In the genomic region with DNA sequence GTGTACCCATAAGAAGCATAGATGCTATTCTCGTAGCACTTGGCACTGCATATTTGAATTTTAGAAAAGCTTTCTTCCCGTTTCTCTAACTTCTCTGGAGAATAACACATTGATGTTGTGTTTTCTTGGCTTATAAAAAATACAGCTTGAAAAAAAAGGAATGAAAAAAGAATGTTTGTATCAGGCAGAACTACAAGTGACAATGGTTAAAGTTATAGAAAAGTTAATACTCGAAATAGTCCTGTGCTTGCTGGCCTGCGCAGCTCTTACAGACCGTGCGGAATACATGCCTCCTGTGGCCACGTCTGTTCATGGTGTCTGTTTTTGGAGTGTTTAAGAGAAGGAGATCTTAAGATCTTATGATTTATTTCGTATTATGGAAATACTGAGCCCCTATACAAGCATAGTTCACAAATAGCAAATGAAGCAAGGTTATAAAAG, we compare ENCODE assay signal across 8 cellular contexts. TPM values are rescaled to one million over a fixed set of nuclear protein-coding genes. Genes with fewer than 3 reads are reported as not detected.
DNase-seq lines count a peak whose midpoint lies in the region; ATAC-seq and TF ChIP-seq lines count a peak whose summit lies in the region.

No MANE protein-coding gene starts in this region.

- H3K36me3 ChIP-seq in HUES64 (ENCODE audit: insufficient read depth, low read length): no peaks in the 10 kb centered on the region
- H3K36me3 ChIP-seq in lung (ENCODE audit: control insufficient read depth in 2 of 2, insufficient read depth in 2 of 2, low read length in 2 of 2): no peaks in the 10 kb centered on the region

- H3K27ac ChIP-seq in HUES64 (ENCODE audit: low read depth, low read length) (no peak overlapping the region), lung (ENCODE audit: low read depth in 1 of 2, low read length in 1 of 2) (peak overlapping the region; percentile 87 to 88)

- H3K9ac ChIP-seq in HUES64 (ENCODE audit: low read depth, low read length): no peak overlapping the region

- no peaks in the 10 kb centered on the region for H3K36me3 Mint-ChIP-seq in activated CD8-positive, alpha-beta memory T cell treated with anti-CD3 and anti-CD28 coated beads, Interleukin-2, amount 10 ng/mL, durations not matched to agents 7 days and 5 days
- H3K36me3 Mint-ChIP-seq in MCF 10A (ENCODE audit: insufficient read depth, unreplicated experiment) (no peaks in the 10 kb centered on the region), type B pancreatic cell (no peaks in the 10 kb centered on the region)

- POLR2A ChIA-PET in MCF 10A (lab: Yijun Ruan, JAX): interaction anchor here (0.7 to 5.3 kb wide), 22 partner anchors 10 to 364 kb away, joined by 3 to 112 read pairs (median 8); partner anchors contain the start of gene NUP35

- CTCF ChIA-PET in activated CD8-positive, alpha-beta memory T cell treated with anti-CD3 and anti-CD28 coated beads, Interleukin-2, amount 10 ng/mL, durations not matched to agents 7 days and 5 days (lab: Charles Lee): interaction anchor here (1.4 kb wide), 1 partner anchor 45 kb away, joined by 7 read pairs; the partner anchor contains the start of gene NUP35
- CTCF ChIA-PET in MCF 10A (lab: Yijun Ruan, JAX): interaction anchor here (0.6 to 2.0 kb wide), 9 partner anchors 10 to 208 kb away, joined by 3 to 7 read pairs (median 4); no protein-coding TSS in a partner anchor

- 97% methylated on average over 8 of the region's 8 CpGs for WGBS in HUES64
- 37 to 55% methylated on average over 8 of the region's 8 CpGs for WGBS in lung, 2 donors

- no peak for DNase-seq in activated CD8-positive, alpha-beta memory T cell treated with anti-CD3 and anti-CD28 coated beads, Interleukin-2, amount 10 ng/mL, durations not matched to agents 7 days and 5 days
- DNase-seq in activated CD8-positive, alpha-beta memory T cell treated with anti-CD3 and anti-CD28 coated beads for 24 hours: no peak
- DNase-seq in MCF 10A (ENCODE audit: unreplicated experiment) (no peak), lung (ENCODE audit: low spot score) (no peak), type B pancreatic cell (ENCODE audit: extremely low spot score, unreplicated experiment) (no peak), iPS-NIHi11 (ENCODE audit: low spot score) (no peak), SW 1271 (lab: John Stamatoyannopoulos, UW) (no peak)

- peaks cover 16% of the 10 kb centered on the region for H3K4me1 Mint-ChIP-seq in activated CD8-positive, alpha-beta memory T cell treated with anti-CD3 and anti-CD28 coated beads, Interleukin-2, amount 10 ng/mL, durations not matched to agents 7 days and 5 days
- no peaks in the 10 kb centered on the region for H3K4me1 Mint-ChIP-seq in MCF 10A (ENCODE audit: insufficient read depth, unreplicated experiment)
- peaks cover 8% of the 10 kb centered on the region for H3K4me1 Mint-ChIP-seq in type B pancreatic cell (ENCODE audit: unreplicated experiment)

- H3K4me1 ChIP-seq in HUES64 (ENCODE audit: insufficient read depth, low read length) (peaks cover 15% of the 10 kb centered on the region), lung (ENCODE audit: control insufficient read depth in 2 of 2, insufficient read depth in 2 of 2, low read length in 2 of 2) (peaks cover 0 to 1% of the 10 kb centered on the region in 2 donors)

- no peaks in the 10 kb centered on the region for H3K27me3 Mint-ChIP-seq in activated CD8-positive, alpha-beta memory T cell treated with anti-CD3 and anti-CD28 coated beads, Interleukin-2, amount 10 ng/mL, durations not matched to agents 7 days and 5 days
- H3K27me3 Mint-ChIP-seq in MCF 10A (ENCODE audit: insufficient read depth, unreplicated experiment) (no peaks in the 10 kb centered on the region), type B pancreatic cell (no peaks in the 10 kb centered on the region)

- H3K9me3 ChIP-seq in HUES64 (ENCODE audit: insufficient read depth, low read depth, low read length) (no peaks in the 10 kb centered on the region), lung (ENCODE audit: control insufficient read depth in 2 of 2, insufficient read depth in 1 of 2, low read length in 1 of 2) (no peaks in the 10 kb centered on the region)

- no peaks in the 10 kb centered on the region for H3K9me3 Mint-ChIP-seq in activated CD8-positive, alpha-beta memory T cell treated with anti-CD3 and anti-CD28 coated beads, Interleukin-2, amount 10 ng/mL, durations not matched to agents 7 days and 5 days (ENCODE audit: low read depth)
- H3K9me3 Mint-ChIP-seq in MCF 10A (ENCODE audit: unreplicated experiment) (no peaks in the 10 kb centered on the region), type B pancreatic cell (no peaks in the 10 kb centered on the region)

- TF ChIP-seq CTCF in MCF 10A (IDR thresholded peaks at IDR 0.05; ENCODE audit: unreplicated experiment): no peak
- no peak for TF ChIP-seq CTCF in lung (IDR thresholded peaks at IDR 0.05; ENCODE audit: control extremely low read depth, extremely low read depth)
- TF ChIP-seq CTCF in type B pancreatic cell (conservative IDR thresholded peaks at IDR 0.05): no peak

- H3K4me3 ChIP-seq in HUES64 (ENCODE audit: low read length) (peak overlapping the region; percentile 71), lung (peak overlapping the region; percentile 43)

- ATAC-seq in activated CD8-positive, alpha-beta memory T cell treated with anti-CD3 and anti-CD28 coated beads, Interleukin-2, amount 10 ng/mL, durations not matched to agents 7 days and 5 days: no peak
- ATAC-seq in lung (ENCODE audit: insufficient read depth, low FRiP score): no peak

- H3K27me3 ChIP-seq in HUES64 (ENCODE audit: insufficient read depth, low read length) (no peaks in the 10 kb centered on the region), lung (ENCODE audit: control insufficient read depth, insufficient read depth) (no peaks in the 10 kb centered on the region)

- no peak overlapping the region for H3K27ac Mint-ChIP-seq in activated CD8-positive, alpha-beta memory T cell treated with anti-CD3 and anti-CD28 coated beads, Interleukin-2, amount 10 ng/mL, durations not matched to agents 7 days and 5 days
- H3K27ac Mint-ChIP-seq in MCF 10A (ENCODE audit: low read depth, unreplicated experiment): peak overlapping the region; percentile 78
- H3K27ac Mint-ChIP-seq in type B pancreatic cell: peak overlapping the region; percentile 88

- H3K4me3 Mint-ChIP-seq in activated CD8-positive, alpha-beta memory T cell treated with anti-CD3 and anti-CD28 coated beads, Interleukin-2, amount 10 ng/mL, durations not matched to agents 7 days and 5 days: peak overlapping the region; percentile 91
- H3K4me3 Mint-ChIP-seq in MCF 10A (ENCODE audit: unreplicated experiment): peak overlapping the region; percentile 95
- peak overlapping the region; percentile 95 for H3K4me3 Mint-ChIP-seq in type B pancreatic cell

- intact Hi-C loops in MCF 10A (cut with micrococcal nuclease): loop anchor here (2.0 kb wide), 1 partner anchor 45 kb away; no protein-coding TSS in a partner anchor

- BruUV-seq in MCF 10A (replicated peaks; lab: Mats Ljungman, UMichigan): no TSS peak

RNA-seq across cellular contexts. Expression of gene DUSP19, which starts 0.8 kb away (rescaled TPM):
- 1 to 10 TPM; 1.8 to 2.1 TPM for total RNA-seq in activated CD8-positive, alpha-beta memory T cell treated with anti-CD3 and anti-CD28 coated beads, Interleukin-2, amount 10 ng/mL, durations not matched to agents 7 days and 5 days
- 0.55 TPM for polyA plus RNA-seq in HUES64 (2013, experiment 1 of 2)
- 0.70 TPM for polyA plus RNA-seq in HUES64 (2013, experiment 2 of 2)
- total RNA-seq in MCF 10A (2022): 0.84 and 1.0 TPM in 2 replicates
- total RNA-seq in lung: 1 to 10 TPM; 4.8 to 8.8 TPM
- 1 to 10 TPM in 1 of 2 donors, under 1 TPM in 1; 0.70 to 1.0 TPM for polyA plus RNA-seq in lung
- 4.0 and 6.2 TPM in 2 replicates for total RNA-seq in type B pancreatic cell (ENCODE audit: low replicate concordance)

RNA-seq across cellular contexts. Expression of gene NCKAP1, which starts 41.1 kb away (rescaled TPM):
- 1 to 10 TPM in 1 of 2 experiments, under 1 TPM in 1; 0.96 to 1.6 TPM for total RNA-seq in activated CD8-positive, alpha-beta memory T cell treated with anti-CD3 and anti-CD28 coated beads, Interleukin-2, amount 10 ng/mL, durations not matched to agents 7 days and 5 days
- polyA plus RNA-seq in HUES64 (2013, experiment 1 of 2): 102 TPM
- 106 TPM for polyA plus RNA-seq in HUES64 (2013, experiment 2 of 2)
- 160 and 187 TPM in 2 replicates for total RNA-seq in MCF 10A (2022)
- total RNA-seq in lung: 100 to 1,000 TPM in 1 of 2 donors, 10 to 100 TPM in 1; 93.7 to 194 TPM
- polyA plus RNA-seq in lung: 10 to 100 TPM; 36.4 to 52.5 TPM
- total RNA-seq in type B pancreatic cell (ENCODE audit: low replicate concordance): 104 and 131 TPM in 2 replicates

RNA-seq across cellular contexts. Expression of gene NUP35, which starts 44.9 kb away (rescaled TPM):
- total RNA-seq in activated CD8-positive, alpha-beta memory T cell treated with anti-CD3 and anti-CD28 coated beads, Interleukin-2, amount 10 ng/mL, durations not matched to agents 7 days and 5 days: 10 to 100 TPM; 23.5 to 24.9 TPM
- polyA plus RNA-seq in HUES64 (2013, experiment 1 of 2): 34.7 TPM
- 34.0 TPM for polyA plus RNA-seq in HUES64 (2013, experiment 2 of 2)
- total RNA-seq in MCF 10A (2022) (19.2 and 21.4 TPM in 2 replicates), lung (10 to 100 TPM; 14.5 to 28.0 TPM), type B pancreatic cell (ENCODE audit: low replicate concordance) (14.4 and 24.4 TPM in 2 replicates)
- polyA plus RNA-seq in lung: 10 to 100 TPM in 1 of 2 donors, 1 to 10 TPM in 1; 9.5 to 10.2 TPM

Comparison
In these comparisons a context has a peak if more than half of its experiments do, and no peak if none do; other contexts are left out.
1. RNA of gene NCKAP1, which starts 41.1 kb away (total RNA-seq): 93.7 to 194 TPM in lung, 160 to 187 TPM in MCF 10A and 104 to 131 TPM in type B pancreatic cell; 0.96 to 1.6 TPM in activated CD8-positive, alpha-beta memory T cell treated with anti-CD3 and anti-CD28 coated beads, Interleukin-2, amount 10 ng/mL, durations not matched to agents 7 days and 5 days; every median in the first group is over 10 times any median in the second.
2. Peak in every context shown above with its lines, with median percentiles within 50 percentile points of each other: H3K4me3 Mint-ChIP-seq.